In the genomic region with DNA sequence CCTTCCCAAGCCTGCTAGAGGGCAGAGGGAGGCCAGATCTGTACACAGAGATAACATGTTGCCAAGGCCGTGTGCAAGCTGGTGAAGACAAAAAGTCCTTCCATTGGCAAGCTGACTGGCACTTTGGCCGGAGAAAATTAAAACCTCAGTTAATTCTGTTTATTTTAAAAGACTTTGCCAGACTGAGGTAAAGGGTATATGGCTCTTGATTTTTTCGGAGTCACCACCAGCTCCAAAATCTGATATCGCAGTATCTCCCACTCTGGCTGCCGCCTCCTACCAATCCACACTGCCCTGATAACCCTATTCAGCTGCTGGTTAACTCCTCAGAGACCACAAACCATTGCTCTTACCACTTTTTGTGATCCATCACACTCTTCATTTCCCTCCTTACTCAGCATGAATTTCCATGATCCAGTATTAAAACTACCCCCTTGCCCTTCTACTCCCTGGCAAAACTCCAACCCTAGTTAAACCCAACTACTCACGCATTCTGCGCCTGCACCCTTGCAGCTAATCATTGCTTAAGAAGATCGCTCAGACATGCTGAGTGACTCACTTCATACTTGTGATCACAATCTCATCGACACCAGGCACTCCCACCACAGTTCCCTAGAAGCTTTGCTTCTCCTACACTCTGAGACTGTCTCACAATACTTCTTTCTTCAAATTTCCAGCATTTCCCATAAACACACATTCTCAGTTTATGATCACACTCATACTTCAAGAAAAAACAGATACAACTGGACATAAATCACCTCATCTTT, we compare ENCODE assay signal across 9 cellular contexts. TPM values are rescaled to one million over a fixed set of nuclear protein-coding genes. Genes with fewer than 3 reads are reported as not detected.
DNase-seq lines count a peak whose midpoint lies in the region; ATAC-seq, FAIRE-seq and TF ChIP-seq lines count a peak whose summit lies in the region.
"Had no signal": no experiment of that assay in that cellular context is flagged by ENCODE, and none has a peak within 500 bp of the region (broad histone marks: within the 10 kb centered on the region; RNA-seq: fewer than 3 reads in every experiment).

No MANE protein-coding gene starts in this region.

- no peak for FAIRE-seq in GM19239 (lab: Jason Lieb, UNC)

- H3K9me3 ChIP-seq in SJCRH30 (replicated peaks) (no peaks in the 10 kb centered on the region), mammary epithelial cell (replicated peaks; ENCODE audit: insufficient read depth, low read length) (no peaks in the 10 kb centered on the region)

- H3K36me3 ChIP-seq in SJCRH30 (no peaks in the 10 kb centered on the region), mammary epithelial cell (ENCODE audit: insufficient read depth, low read length) (no peaks in the 10 kb centered on the region)

- in situ Hi-C loops in mammary epithelial cell (cut with MboI; ENCODE audit: low sequenced_read_pairs in 2 of 2): no loop called here

- WGBS in mammary epithelial cell (ENCODE audit: low coverage, missing lambda C conversion rate): 2% methylated on average over 9 of the region's 9 CpGs

- H3K4me3 ChIP-seq in SJCRH30 (peak overlapping the region; percentile 44), mammary epithelial cell (replicated peaks in 1 of 3; ENCODE audit: insufficient read depth in 1 of 3, low read depth in 2 of 3, low read length in 3 of 3) (peak overlapping the region; percentile 24 to 45 (median 33))

- dilution Hi-C loops in mammary epithelial cell (cut with HindIII; ENCODE audit: low sequenced_read_pairs): no loop called here

- H4K20me1 ChIP-seq in mammary epithelial cell (ENCODE audit: insufficient read depth, low read length): no peaks in the 10 kb centered on the region

- intact Hi-C loops in mammary epithelial cell (cut with micrococcal nuclease) (loop anchor here (2.0 kb wide), 1 partner anchor 21 kb away; no protein-coding TSS in a partner anchor), left colon (cut with DNase I, micrococcal nuclease) (no loop called here)

- ATAC-seq in left colon: peak; percentile 72
- ATAC-seq: CD8-positive, alpha-beta T cell had no signal

- H3K27ac ChIP-seq in SJCRH30: peak overlapping the region; percentile 3; the same call in 1 of the 2 replicates
- H3K27ac ChIP-seq in mammary epithelial cell (ENCODE audit: insufficient read depth, low read depth, low read length): peak overlapping the region; percentile 96

- TF ChIP-seq CTCF in mammary epithelial cell (conservative IDR thresholded peaks at IDR 0.05 in 1 of 2, IDR thresholded peaks at IDR 0.05 in 1 of 2; ENCODE audit: extremely low read depth in 1 of 2, insufficient read depth in 1 of 2, low read depth in 1 of 2, low read length in 2 of 2): no peak

- peak overlapping the region; percentile 23 for H2AFZ ChIP-seq in mammary epithelial cell (ENCODE audit: low read depth, low read length)

- peak overlapping the region; percentile 90 for H3K4me2 ChIP-seq in mammary epithelial cell (ENCODE audit: insufficient read depth, low read depth, low read length)

- H3K27me3 ChIP-seq in SJCRH30 (no peaks in the 10 kb centered on the region), mammary epithelial cell (ENCODE audit: insufficient read depth, low read length) (no peaks in the 10 kb centered on the region)

- DNase-seq in NOMO-1 treated with DMSO at 0.1 percent for 48 hours (lab: John Stamatoyannopoulos, UW; ENCODE audit: unreplicated experiment): peak; percentile 6
- DNase-seq in NOMO-1 (lab: John Stamatoyannopoulos, UW; ENCODE audit: unreplicated experiment in 2 of 2): no peak
- DNase-seq in SJCRH30: peak; percentile 65 to 73
- peak; percentile 98 for DNase-seq in mammary epithelial cell
- peak; percentile 52 to 83 for DNase-seq in left colon
- DNase-seq in stimulated activated CD8-positive, alpha-beta memory T cell treated with anti-CD3 and anti-CD28 coated beads, Interleukin-7, amount 100 ng/mL, for 4 hours (ENCODE audit: low read depth in 2 of 2): peak; percentile 26 to 39
- DNase-seq in GM19239 (ENCODE audit: insufficient read length, low spot score): no peak
- DNase-seq in activated gamma-delta T cell (lab: John Stamatoyannopoulos, UW): no peak

- BruUV-seq in mammary epithelial cell (replicated peaks; lab: Mats Ljungman, UMichigan): TSS peak; percentile 70

- H3K4me1 ChIP-seq in SJCRH30: peaks cover 12% of the 10 kb centered on the region
- peaks cover 32% of the 10 kb centered on the region for H3K4me1 ChIP-seq in mammary epithelial cell (ENCODE audit: insufficient read depth, low read length)

- no peaks in the 10 kb centered on the region for H3K79me2 ChIP-seq in mammary epithelial cell (ENCODE audit: insufficient read depth, low read length)

- H3K9ac ChIP-seq in mammary epithelial cell (ENCODE audit: insufficient read depth, low read length): peak overlapping the region; percentile 82

- CTCF ChIA-PET in mammary epithelial cell (lab: Charles Lee; ENCODE audit: low non-redundant PET): interaction anchor here (0.5 to 1.0 kb wide), 3 partner anchors 14 to 89 kb away, joined by 3 to 6 read pairs (median 5); no protein-coding TSS in a partner anchor

RNA-seq across cellular contexts. Expression of a gene that starts 5.8 kb away (rescaled TPM):
- total RNA-seq in SJCRH30 (2014; rRNA removed; shearing (Covaris generic)): 67.6 and 71.4 TPM in 2 replicates
- total RNA-seq in mammary epithelial cell (10 to 100 TPM; 33.4 to 37.5 TPM), left colon (10 to 100 TPM; 61.4 to 72.2 TPM)
- 20.1 TPM for polyA plus RNA-seq in mammary epithelial cell
- 41.7 TPM for polyA minus RNA-seq in mammary epithelial cell

RNA-seq across cellular contexts. Expression of a gene that starts 57.7 kb away (rescaled TPM):
- 1.2 and 1.5 TPM in 2 replicates for total RNA-seq in SJCRH30 (2014; rRNA removed; shearing (Covaris generic))
- total RNA-seq in mammary epithelial cell (10 to 100 TPM in 1 of 2 donors, 1 to 10 TPM in 1; 4.8 to 11.8 TPM), left colon (100 to 1,000 TPM; 110 to 131 TPM)
- 7.4 TPM for polyA plus RNA-seq in mammary epithelial cell
- polyA minus RNA-seq in mammary epithelial cell: 11.8 TPM

Comparison
In these comparisons a context has a peak if more than half of its experiments do, and no peak if none do; other contexts are left out.
1. DNase-seq: peak in NOMO-1 treated with DMSO at 0.1 percent for 48 hours (single experiment), SJCRH30 (2 of 2), mammary epithelial cell (single experiment), left colon (2 of 2) and stimulated activated CD8-positive, alpha-beta memory T cell treated with anti-CD3 and anti-CD28 coated beads, Interleukin-7, amount 100 ng/mL, for 4 hours (2 of 2); none in NOMO-1 (0 of 2), GM19239 (single experiment) and activated gamma-delta T cell (single experiment).
2. RNA of a gene that starts 57.7 kb away (total RNA-seq): 110 to 131 TPM in left colon; 4.8 to 11.8 TPM in mammary epithelial cell and 1.2 to 1.5 TPM in SJCRH30; every median in the first group is over 4 times any median in the second.